Comparison of ENCODE assay signal across 8 cellular contexts in genomic region chr11:9759519-9760179, GRCh38.
DNase-seq lines count a peak whose midpoint lies in the region; ATAC-seq, FAIRE-seq and TF ChIP-seq lines count a peak whose summit lies in the region.

No MANE protein-coding gene starts in this region.

- H3K27ac Mint-ChIP-seq in activated CD8-positive, alpha-beta T cell treated with anti-CD3 and anti-CD28 coated beads for 36 hours = peak overlapping the region; percentile 98

- CTCF ChIA-PET in activated CD8-positive, alpha-beta T cell treated with anti-CD3 and anti-CD28 coated beads for 36 hours (lab: Charles Lee) = interaction anchor here (0.7 to 3.7 kb wide), 17 partner anchors 12 to 782 kb away, joined by 3 to 49 read pairs (median 6); partner anchors contain the start of genes ADM and RNF141

- H3K4me1 Mint-ChIP-seq in activated CD8-positive, alpha-beta T cell treated with anti-CD3 and anti-CD28 coated beads for 36 hours (ENCODE audit: low read depth) = peaks cover 51% of the 10 kb centered on the region

- H3K4me3 ChIP-seq in mucosa of descending colon = no peak overlapping the region

- peak overlapping the region; percentile 88 for H3K4me3 Mint-ChIP-seq in activated CD8-positive, alpha-beta T cell treated with anti-CD3 and anti-CD28 coated beads for 36 hours

- H3K27me3 Mint-ChIP-seq in activated CD8-positive, alpha-beta T cell treated with anti-CD3 and anti-CD28 coated beads for 36 hours = no peaks in the 10 kb centered on the region

- ATAC-seq in HG02884 (IDR thresholded peaks at IDR 0.05; ENCODE audit: unreplicated experiment) = peak; percentile 38
- peak; percentile 85 for ATAC-seq in activated CD8-positive, alpha-beta T cell treated with anti-CD3 and anti-CD28 coated beads for 36 hours
- peak; percentile 80 for ATAC-seq in mucosa of descending colon
- no peak for ATAC-seq in GM19351 (IDR thresholded peaks at IDR 0.05; ENCODE audit: unreplicated experiment)

- no peaks in the 10 kb centered on the region for H3K36me3 ChIP-seq in mucosa of descending colon (ENCODE audit: low read depth)

- TF ChIP-seq CTCF in activated CD8-positive, alpha-beta T cell treated with anti-CD3 and anti-CD28 coated beads for 36 hours (IDR thresholded peaks at IDR 0.05) = no peak
- TF ChIP-seq CTCF in mucosa of descending colon (IDR thresholded peaks at IDR 0.05) = no peak

- DNase-seq in GM12891 (ENCODE audit: insufficient read length, low spot score) (no peak), NCI-H526 (lab: John Stamatoyannopoulos, UW) (peak; percentile 68 to 77), mucosa of descending colon (peak; percentile 79 to 93 (median 84))
- DNase-seq in activated CD8-positive, alpha-beta T cell treated with anti-CD3 and anti-CD28 coated beads for 36 hours = peak; percentile 99
- peak; percentile 76 for DNase-seq in effector CD4-positive, alpha-beta T cell
- peak; percentile 85 for DNase-seq in stimulated activated CD8-positive, alpha-beta memory T cell treated with anti-CD3 and anti-CD28 coated beads, Interleukin-4, amount 100 ng/mL, for 24 hours (ENCODE audit: low read depth)

- H3K9me3 Mint-ChIP-seq in activated CD8-positive, alpha-beta T cell treated with anti-CD3 and anti-CD28 coated beads for 36 hours = no peaks in the 10 kb centered on the region

- peaks cover 26% of the 10 kb centered on the region for H3K4me1 ChIP-seq in mucosa of descending colon (ENCODE audit: low read depth)

- intact Hi-C loops in activated CD8-positive, alpha-beta T cell treated with anti-CD3 and anti-CD28 coated beads for 36 hours (cut with micrococcal nuclease) = loop anchor here (2.0 to 5.0 kb wide), 2 partner anchors 213 to 548 kb away; partner anchors contain the start of gene ADM
- intact Hi-C loops in mucosa of descending colon (cut with DNase I, micrococcal nuclease) = loop anchor here (10.0 kb wide), 2 partner anchors 215 to 565 kb away; no protein-coding TSS in a partner anchor

- no peak for TF ChIP-seq POLR2A in GM12891 (IDR thresholded peaks at IDR 0.05; ENCODE audit: low read depth, low read length)

- peaks cover 15% of the 10 kb centered on the region for H3K36me3 Mint-ChIP-seq in activated CD8-positive, alpha-beta T cell treated with anti-CD3 and anti-CD28 coated beads for 36 hours (ENCODE audit: low read depth)

- POLR2A ChIA-PET in activated CD8-positive, alpha-beta T cell treated with anti-CD3 and anti-CD28 coated beads for 36 hours (lab: Charles Lee) = interaction anchor here (0.6 to 2.3 kb wide), 18 partner anchors 9 to 567 kb away, joined by 3 to 12 read pairs (median 4); partner anchors contain the start of genes WEE1 and ZNF143

- peak; percentile 95 for FAIRE-seq in GM12891 (lab: Jason Lieb, UNC)

- no peaks in the 10 kb centered on the region for H3K9me3 ChIP-seq in mucosa of descending colon

TF ChIP-seq in GM12891, 5 proteins besides CTCF, POLR2A, EP300 and RAD21:
- TF ChIP-seq SPI1 (IDR thresholded peaks at IDR 0.05; ENCODE audit: low read depth, low read length) (peak; percentile 28; the same call in 1 of the 2 replicates), POU2F2 (IDR thresholded peaks at IDR 0.05; ENCODE audit: low read depth, low read length) (no peak)
